In genomic region chr4:37656649-37657048, GRCh38 we compare ENCODE assay signal across 8 cellular contexts.
"Had no signal": no experiment of that assay in that cellular context is flagged by ENCODE, and none has a peak within 500 bp of the region (broad histone marks: within the 10 kb centered on the region; RNA-seq: fewer than 3 reads in every experiment).

No MANE protein-coding gene starts in this region.

- H3K4me3 Mint-ChIP-seq: GM23338, H9, IgD-negative memory B cell had no signal

- DNase-seq: H9, HCEC 1CT, KG1 had no signal

- H3K4me2 ChIP-seq: GM23338 had no signal

- FAIRE-seq: H1, H54, HTR-8/SVneo had no signal

- H3K27ac Mint-ChIP-seq: GM23338, H9, IgD-negative memory B cell had no signal

- H2AFZ ChIP-seq: GM23338 had no signal

- ATAC-seq: GM23338 had no signal

- H3K4me3 ChIP-seq: GM23338 had no signal
